Comparison of ENCODE assay signal across 24 cellular contexts in genomic region chr18:73503326-73503725, GRCh38.
"Had no signal": no experiment of that assay in that cellular context is flagged by ENCODE, and none has a peak within 500 bp of the region (broad histone marks: within the 10 kb centered on the region; RNA-seq: fewer than 3 reads in every experiment).

No MANE protein-coding gene starts in this region.

- H3K36me3 ChIP-seq: esophagus squamous epithelium, heart left ventricle, left ventricle myocardium inferior, lower lobe of right lung, neural progenitor cell, ovary, stomach, thoracic aorta, transverse colon had no signal

- H3K4me3 ChIP-seq: esophagus squamous epithelium, heart left ventricle, left ventricle myocardium inferior, lower lobe of right lung, neural progenitor cell, ovary, stomach, thoracic aorta, transverse colon had no signal

- ATAC-seq: effector memory CD8-positive, alpha-beta T cell; heart left ventricle; left cardiac atrium; lower lobe of right lung; natural killer cell treated with Interleukin-12 subunit alpha and Interleukin-12 subunit beta and Interleukin-15 and Interleukin-18, amount 100 ng/mL, for 72 hours; right cardiac atrium had no signal

- H3K4me2 ChIP-seq: neural progenitor cell had no signal

- H3K4me1 ChIP-seq: esophagus squamous epithelium, heart left ventricle, left ventricle myocardium inferior, lower lobe of right lung, neural progenitor cell, stomach, transverse colon had no signal

- FAIRE-seq: colon, islet of Langerhans, small intestine had no signal

- H3K27ac ChIP-seq: esophagus squamous epithelium, heart left ventricle, left ventricle myocardium inferior, lower lobe of right lung, neural progenitor cell, ovary, stomach, thoracic aorta, transverse colon had no signal

- H3K27me3 ChIP-seq: esophagus squamous epithelium, heart left ventricle, neural progenitor cell, ovary, stomach, transverse colon had no signal

- DNase-seq: effector memory CD8-positive, alpha-beta T cell; esophagus squamous epithelium; foreskin melanocyte; heart left ventricle; hypothalamus; left cardiac atrium; left ventricle myocardium inferior; lower lobe of right lung; mesenchymal stem cell; midbrain; nucleus accumbens; ovary; right cardiac atrium; small intestine; stimulated activated CD4-positive, alpha-beta T cell treated with anti-CD3 and anti-CD28 coated beads, Interleukin-12 subunit alpha, Interleukin-12 subunit beta, amount 100 ng/mL, for 4 hours; stimulated activated naive CD4-positive, alpha-beta T cell; stomach; substantia nigra; transverse colon had no signal

- H3K9me3 ChIP-seq: esophagus squamous epithelium, lower lobe of right lung, ovary, stomach, thoracic aorta, transverse colon had no signal

- H2AFZ ChIP-seq: neural progenitor cell had no signal

- H3K9ac ChIP-seq: neural progenitor cell had no signal
